In genomic region chr15:77630956-77631789, GRCh38 we compare ENCODE assay signal across 9 cellular contexts. TPM values are rescaled to one million over a fixed set of nuclear protein-coding genes. Genes with fewer than 3 reads are reported as not detected.
DNase-seq lines count a peak whose midpoint lies in the region; TF ChIP-seq lines count a peak whose summit lies in the region.
"Had no signal": no experiment of that assay in that cellular context is flagged by ENCODE, and none has a peak within 500 bp of the region (broad histone marks: within the 10 kb centered on the region; RNA-seq: fewer than 3 reads in every experiment).

No MANE protein-coding gene starts in this region.

- peaks cover 0 to 26% of the 10 kb centered on the region in 2 donors for H3K4me1 ChIP-seq in thyroid gland
- H3K4me1 ChIP-seq in OCI-LY7 (ENCODE audit: insufficient read depth, low read length, poor library complexity, severe bottlenecking) = no peaks in the 10 kb centered on the region

- CTCF ChIA-PET in OCI-LY7 (lab: Charles Lee; ENCODE audit: unreplicated experiment) = interaction anchor here (0.5 to 0.6 kb wide), 2 partner anchors 35 to 47 kb away, joined by 3 to 4 read pairs; no protein-coding TSS in a partner anchor

- no TSS peak for BruUV-seq in OCI-LY7 (replicated peaks; lab: Mats Ljungman, UMichigan)

- peaks cover 17% of the 10 kb centered on the region for H3K27me3 Mint-ChIP-seq in chondrocyte (ENCODE audit: low read depth)

- no peaks in the 10 kb centered on the region for H3K79me2 ChIP-seq in OCI-LY7 (ENCODE audit: insufficient read depth, low read depth, low read length)

- no peaks in the 10 kb centered on the region for H3K36me3 ChIP-seq in thyroid gland
- no peaks in the 10 kb centered on the region for H3K36me3 ChIP-seq in OCI-LY7 (ENCODE audit: insufficient read depth, low read length)

- no peaks in the 10 kb centered on the region for H3K9me3 ChIP-seq in thyroid gland
- no peaks in the 10 kb centered on the region for H3K9me3 ChIP-seq in OCI-LY7 (ENCODE audit: low read length)

- no peaks in the 10 kb centered on the region for H4K20me1 ChIP-seq in OCI-LY7 (ENCODE audit: insufficient read depth, low read length)

- POLR2A ChIA-PET in OCI-LY7 (lab: Charles Lee) = no interaction called here

- TF ChIP-seq CTCF in chondrocyte (IDR thresholded peaks at IDR 0.05) (peak; percentile 67), thyroid gland (IDR thresholded peaks at IDR 0.05) (peak in 1 of 6 experiments; percentile 15), OCI-LY7 (conservative IDR thresholded peaks at IDR 0.05; ENCODE audit: low read length) (no peak)

- WGBS in thyroid gland, 2 donors = 33 to 39% methylated on average over 9 of the region's 20 CpGs

- TF ChIP-seq POLR2A in thyroid gland (IDR thresholded peaks at IDR 0.05) = no peak

- H2AFZ ChIP-seq in OCI-LY7 (ENCODE audit: low read length) = no peak overlapping the region

- no peaks in the 10 kb centered on the region for H3K36me3 Mint-ChIP-seq in chondrocyte (ENCODE audit: low read depth)

- H3K27ac ChIP-seq in thyroid gland (no peak overlapping the region), OCI-LY7 (ENCODE audit: low read depth, low read length, poor library complexity, severe bottlenecking) (no peak overlapping the region)

- peak overlapping the region; percentile 60 for H3K4me3 Mint-ChIP-seq in chondrocyte (ENCODE audit: unreplicated experiment)

- peaks cover 3% of the 10 kb centered on the region for H3K9me3 Mint-ChIP-seq in chondrocyte (ENCODE audit: low read depth)

- H3K27ac Mint-ChIP-seq in chondrocyte (ENCODE audit: unreplicated experiment) = no peak overlapping the region

- no peaks in the 10 kb centered on the region for H3K9me2 ChIP-seq in OCI-LY7 (ENCODE audit: insufficient read depth, low read length)

- H3K4me1 Mint-ChIP-seq in chondrocyte (ENCODE audit: low read depth) = peaks cover 16% of the 10 kb centered on the region

- H3K4me3 ChIP-seq in thyroid gland (replicated peaks in 1 of 3) = no peak overlapping the region
- H3K4me3 ChIP-seq in OCI-LY7 (ENCODE audit: low read depth, low read length, poor library complexity, severe bottlenecking) = no peak overlapping the region

- intact Hi-C loops in thyroid gland (cut with DNase I) = loop anchor here (5.0 kb wide), 2 partner anchors 191 to 514 kb away; no protein-coding TSS in a partner anchor
- intact Hi-C loops in OCI-LY7 (cut with micrococcal nuclease; ENCODE audit: unreplicated experiment) = no loop called here

- H3K4me2 ChIP-seq in OCI-LY7 (ENCODE audit: low read length) = no peak overlapping the region

- peak; percentile 75 for DNase-seq in NCI-H82 (lab: John Stamatoyannopoulos, UW)
- DNase-seq in NCI-H82 treated with DMSO at 0.1 percent for 48 hours (lab: John Stamatoyannopoulos, UW; ENCODE audit: unreplicated experiment) = no peak
- no peak for DNase-seq in chondrocyte (ENCODE audit: low spot score)
- DNase-seq in left kidney (ENCODE audit: low read depth, low spot score) = peak; percentile 87
- peak; percentile 30 to 46 for DNase-seq in thyroid gland
- DNase-seq in GM19238 (ENCODE audit: insufficient read length, low spot score) = no peak
- no peak for DNase-seq in activated CD8-positive, alpha-beta memory T cell treated with anti-CD3 and anti-CD28 coated beads, Interleukin-2, amount 50 U/mL, for 4 hours
- no peak for DNase-seq in OCI-LY7 (ENCODE audit: low spot score)

- H3K27me3 ChIP-seq in thyroid gland = peaks cover 5% of the 10 kb centered on the region

RNA-seq across cellular contexts. Expression of gene LINGO1, which starts 1.5 kb away (rescaled TPM):
- total RNA-seq in chondrocyte (5.1 to 12.2 TPM (median 12.0 TPM) in 3 replicates), thyroid gland (1 to 10 TPM in 2 of 4 donors, under 1 TPM in 1, not detected in 1; 0.13 to 1.1 (median 1.0) TPM), OCI-LY7 (2022) (not detected in 2 replicates)
- not detected in 2 replicates for total RNA-seq in OCI-LY7 (2014; rRNA removed; shearing (Covaris generic))
- total RNA-seq: fibroblast of lung had no signal

Comparison
In these comparisons a context has a peak if more than half of its experiments do, and no peak if none do; other contexts are left out.
1. DNase-seq: peak in NCI-H82 (single experiment), left kidney (single experiment) and thyroid gland (2 of 2); none in NCI-H82 treated with DMSO at 0.1 percent for 48 hours (single experiment), chondrocyte (single experiment), GM19238 (single experiment), activated CD8-positive, alpha-beta memory T cell treated with anti-CD3 and anti-CD28 coated beads, Interleukin-2, amount 50 U/mL, for 4 hours (single experiment) and OCI-LY7 (single experiment).